8 cellular contexts compared by ENCODE assay signal in genomic region chr15:47987908-47988532, GRCh38.
DNase-seq lines count a peak whose midpoint lies in the region; ATAC-seq and TF ChIP-seq lines count a peak whose summit lies in the region.

No MANE protein-coding gene starts in this region.

- peaks cover 27% of the 10 kb centered on the region for H3K4me1 Mint-ChIP-seq in nephron progenitor cell

- H3K9me3 Mint-ChIP-seq in nephron progenitor cell, result no peaks in the 10 kb centered on the region

- no peaks in the 10 kb centered on the region for H3K79me2 ChIP-seq in fibroblast of lung (ENCODE audit: control insufficient read depth, insufficient read depth, low read length)

- H3K36me3 Mint-ChIP-seq in nephron progenitor cell (ENCODE audit: low read depth), result no peaks in the 10 kb centered on the region

- no peak overlapping the region for H3K4me3 ChIP-seq in fibroblast of lung (replicated peaks in 1 of 4; ENCODE audit: control extremely low read depth in 1 of 4, insufficient read depth in 1 of 4, low read depth in 3 of 4, low read length in 4 of 4)

- TF ChIP-seq CTCF in fibroblast of lung (conservative IDR thresholded peaks at IDR 0.05 in 1 of 2, IDR thresholded peaks at IDR 0.05 in 1 of 2; ENCODE audit: low read depth in 1 of 2, low read length in 2 of 2) (peak; percentile 65), nephron progenitor cell (IDR thresholded peaks at IDR 0.05) (peak; percentile 74)

- H3K4me3 Mint-ChIP-seq in nephron progenitor cell, result no peak overlapping the region

- no peak overlapping the region for H3K9ac ChIP-seq in fibroblast of lung (ENCODE audit: insufficient read depth, low read length)

- ATAC-seq in GM18517 (IDR thresholded peaks at IDR 0.05; ENCODE audit: unreplicated experiment), result peak; percentile 94
- ATAC-seq in HG02852 (IDR thresholded peaks at IDR 0.05; ENCODE audit: unreplicated experiment), result peak; percentile 94

- H4K20me1 ChIP-seq in fibroblast of lung (ENCODE audit: control insufficient read depth, extremely low read depth, insufficient read depth, low read length), result no peaks in the 10 kb centered on the region

- no peak overlapping the region for H3K27ac ChIP-seq in fibroblast of lung (ENCODE audit: insufficient read depth, low read length)

- peaks cover 5% of the 10 kb centered on the region for H3K27me3 Mint-ChIP-seq in nephron progenitor cell (ENCODE audit: low read depth, poor library complexity)

- DNase-seq in C1 segment of cervical spinal cord (lab: John Stamatoyannopoulos, UW) (peak in 9 of 14 donors; percentile 1 to 30 (median 11)), NCI-H1105 treated with DMSO at 0.1 percent for 48 hours (lab: John Stamatoyannopoulos, UW) (peak; percentile 68), SKM-1 (lab: John Stamatoyannopoulos, UW; ENCODE audit: unreplicated experiment) (peak; percentile 52), fibroblast of lung (ENCODE audit: low read depth in 2 of 2) (peak; percentile 56 to 85), nephron progenitor cell (peak; percentile 20), NCI-H1048 (lab: John Stamatoyannopoulos, UW) (no peak)

- H3K27ac Mint-ChIP-seq in nephron progenitor cell, result no peak overlapping the region

- H3K27me3 ChIP-seq in fibroblast of lung (ENCODE audit: control insufficient read depth, insufficient read depth, low read length), result no peaks in the 10 kb centered on the region

- no peak overlapping the region for H2AFZ ChIP-seq in fibroblast of lung (ENCODE audit: low read length)

- no peaks in the 10 kb centered on the region for H3K4me1 ChIP-seq in fibroblast of lung (ENCODE audit: control insufficient read depth, extremely low read depth, insufficient read depth, low read length)

- no peak overlapping the region for H3K4me2 ChIP-seq in fibroblast of lung (ENCODE audit: extremely low read depth, insufficient read depth, low read length)

- H3K36me3 ChIP-seq in fibroblast of lung (ENCODE audit: control insufficient read depth, insufficient read depth, low read length), result no peaks in the 10 kb centered on the region

- no peaks in the 10 kb centered on the region for H3K9me3 ChIP-seq in fibroblast of lung (ENCODE audit: control insufficient read depth, insufficient read depth, low read depth, low read length)
